8 cellular contexts compared by ENCODE assay signal in the genomic region with DNA sequence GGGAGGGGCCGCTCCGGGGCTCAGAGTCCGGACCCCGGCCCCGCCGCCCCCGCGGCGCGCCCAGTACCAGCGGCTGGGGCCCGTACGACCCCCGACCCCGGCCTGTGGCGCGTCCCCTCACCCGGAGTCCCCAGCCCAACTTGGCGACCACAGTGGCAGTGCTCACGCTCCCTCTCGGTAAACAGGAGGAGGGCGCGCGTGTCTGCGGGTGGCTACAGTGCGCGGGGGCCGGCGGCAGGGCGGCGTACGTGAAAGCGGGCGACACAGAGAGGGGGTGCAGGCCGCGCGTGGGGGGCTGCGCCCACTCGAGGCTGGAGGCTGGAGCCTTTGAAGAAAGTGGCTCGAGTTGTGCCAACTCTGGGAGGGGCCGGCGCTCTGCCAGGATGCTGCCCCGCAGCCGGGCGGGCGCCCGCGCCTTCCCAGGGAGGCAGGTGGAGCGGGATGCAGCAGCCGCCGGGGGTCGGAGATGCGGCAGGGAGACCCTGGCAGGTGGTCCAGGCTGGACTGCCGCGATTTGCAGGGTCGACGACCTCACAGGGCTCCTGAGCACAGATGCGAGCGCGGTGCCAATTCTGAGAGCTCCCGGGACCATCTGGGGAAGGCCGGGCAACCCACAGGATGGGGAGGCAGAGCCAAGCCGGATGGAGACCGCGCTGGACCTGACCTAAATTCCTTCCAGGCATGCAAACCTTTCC. TPM values are rescaled to one million over a fixed set of nuclear protein-coding genes. Genes with fewer than 3 reads are reported as not detected.
DNase-seq lines count a peak whose midpoint lies in the region; ATAC-seq and TF ChIP-seq lines count a peak whose summit lies in the region.

No MANE protein-coding gene starts in this region.

- no peaks in the 10 kb centered on the region for H3K4me1 Mint-ChIP-seq in effector memory CD8-positive, alpha-beta T cell (ENCODE audit: low read depth in 2 of 2)

- intact Hi-C loops in thyroid gland (cut with DNase I): no loop called here

- H3K36me3 ChIP-seq in Peyer's patch (no peaks in the 10 kb centered on the region), thyroid gland (no peaks in the 10 kb centered on the region)

- peaks cover 0 to 24% (median 8%) of the 10 kb centered on the region in 4 donors for H3K4me1 ChIP-seq in Peyer's patch
- H3K4me1 ChIP-seq in thyroid gland: peaks cover 3 to 9% of the 10 kb centered on the region in 2 donors

- TF ChIP-seq POLR2A in Peyer's patch (IDR thresholded peaks at IDR 0.05) (no peak), thyroid gland (IDR thresholded peaks at IDR 0.05) (no peak)

- H3K4me3 Mint-ChIP-seq in effector memory CD8-positive, alpha-beta T cell: peak overlapping the region in 1 of 2 donors; percentile 15

- H3K27ac ChIP-seq in Peyer's patch: peak overlapping the region; percentile 67 to 92 (median 87)
- peak overlapping the region in 2 of 3 donors; percentile 70 to 72 for H3K27ac ChIP-seq in thyroid gland

- ATAC-seq in effector memory CD8-positive, alpha-beta T cell (replicated peaks): peak; percentile 31

- 5 to 18% methylated on average over 11 to 18 of the region's 65 CpGs for WGBS in thyroid gland, 2 donors

- H3K4me3 ChIP-seq in Peyer's patch: peak overlapping the region; percentile 60 to 91 (median 78)
- H3K4me3 ChIP-seq in thyroid gland (replicated peaks in 1 of 3): peak overlapping the region in 1 of 3 donors; percentile 44

- H3K27me3 ChIP-seq in Peyer's patch: no peaks in the 10 kb centered on the region
- H3K27me3 ChIP-seq in thyroid gland: no peaks in the 10 kb centered on the region

- TF ChIP-seq CTCF in Peyer's patch (IDR thresholded peaks at IDR 0.05): no peak
- no peak for TF ChIP-seq CTCF in thyroid gland (IDR thresholded peaks at IDR 0.05)

- H3K27me3 Mint-ChIP-seq in effector memory CD8-positive, alpha-beta T cell: peaks cover 43 to 59% of the 10 kb centered on the region in 2 donors

- no peaks in the 10 kb centered on the region for H3K9me3 ChIP-seq in Peyer's patch
- H3K9me3 ChIP-seq in thyroid gland: no peaks in the 10 kb centered on the region

- peak; percentile 54 for DNase-seq in EL
- DNase-seq in Peyer's patch: peak in 1 of 3 donors; percentile 69
- DNase-seq in effector memory CD8-positive, alpha-beta T cell: no peak
- DNase-seq in midbrain (lab: John Stamatoyannopoulos, UW): peak; percentile 29
- DNase-seq in thyroid gland: peak; percentile 8 to 26
- no peak for DNase-seq in 8988T
- no peak for DNase-seq in germinal center (ENCODE audit: low spot score)
- DNase-seq in mucosa of gallbladder (ENCODE audit: low spot score): no peak

- no peaks in the 10 kb centered on the region for H3K9me3 Mint-ChIP-seq in effector memory CD8-positive, alpha-beta T cell

- peaks cover 4% of the 10 kb centered on the region for H3K36me3 Mint-ChIP-seq in effector memory CD8-positive, alpha-beta T cell (ENCODE audit: insufficient read depth)

- no peak overlapping the region for H3K27ac Mint-ChIP-seq in effector memory CD8-positive, alpha-beta T cell

RNA-seq across cellular contexts. Expression of a gene that starts 0.7 kb away (rescaled TPM):
- total RNA-seq in Peyer's patch (10 to 100 TPM; 24.0 to 48.7 (median 35.4) TPM), thyroid gland (10 to 100 TPM; 16.8 to 25.0 (median 19.4) TPM), mucosa of gallbladder (25.1 TPM)

RNA-seq across cellular contexts. Expression of a gene that starts 14.8 kb away (rescaled TPM):
- total RNA-seq in Peyer's patch: 100 to 1,000 TPM in 2 of 4 donors, 10 to 100 TPM in 1, 1 to 10 TPM in 1; 7.4 to 215 (median 109) TPM
- not detected for total RNA-seq in thyroid gland
- 40.8 TPM for total RNA-seq in mucosa of gallbladder

Comparison
In these comparisons a context has a peak if more than half of its experiments do, and no peak if none do; other contexts are left out.
1. DNase-seq: peak in EL (single experiment), midbrain (single experiment) and thyroid gland (2 of 2); none in effector memory CD8-positive, alpha-beta T cell (0 of 3), 8988T (single experiment), germinal center (single experiment) and mucosa of gallbladder (single experiment).
2. RNA of a gene that starts 14.8 kb away (total RNA-seq): 7.4 to 215 TPM in Peyer's patch and 40.8 TPM in mucosa of gallbladder (single experiment); not detected in thyroid gland; every median in the first group is over 4 times any median in the second.